In the genomic region with DNA sequence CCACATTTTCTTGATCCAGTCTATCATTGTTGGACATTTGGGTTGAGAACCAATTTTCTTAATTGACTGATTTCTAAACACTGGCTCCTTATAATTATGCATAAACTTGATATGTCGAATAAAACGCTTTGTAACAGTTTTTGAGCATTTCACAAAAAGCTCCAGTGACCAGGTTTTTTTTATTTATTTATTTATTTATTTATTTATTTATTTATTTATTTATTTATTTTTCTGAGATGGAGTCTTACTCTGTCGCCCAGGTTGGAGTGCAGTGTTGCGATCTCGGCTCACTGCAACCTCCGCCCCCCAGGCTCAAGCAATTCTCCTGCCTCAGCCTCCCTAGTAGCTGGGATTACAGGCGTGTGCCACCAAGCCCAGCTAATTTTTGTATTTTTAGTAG, we compare ENCODE assay signal across 2 cellular contexts.
DNase-seq lines count a peak whose midpoint lies in the region; ATAC-seq, FAIRE-seq and TF ChIP-seq lines count a peak whose summit lies in the region.
"Not testable (repeated sequence)": the region's sequence is repeated elsewhere in the genome, so short reads cannot be mapped to it uniquely, and the experiment has no call there.

No MANE protein-coding gene starts in this region.

- 91% methylated on average over 7 of the region's 7 CpGs for WGBS in A549 (ENCODE audit: missing lambda C conversion rate)

- H3K4me2 ChIP-seq in A549, result not testable (repeated sequence)

- POLR2A ChIA-PET in A549 (lab: Yijun Ruan, JAX); HEK293 (lab: Yijun Ruan, JAX): not testable (repeated sequence)

- TF ChIP-seq CTCF in A549 (IDR thresholded peaks at IDR 0.05); HEK293 (tag by site-specific recombination; IDR thresholded peaks at IDR 0.05): not testable (repeated sequence)

- not testable (repeated sequence) for TF ChIP-seq POLR2A in A549 (IDR thresholded peaks at IDR 0.05; ENCODE audit: low read length)

- H3K36me3 ChIP-seq in HEK293 (ENCODE audit: control insufficient read depth in 2 of 2, insufficient read depth in 1 of 2, low read length in 2 of 2), result not testable (repeated sequence)

- H3K4me3 ChIP-seq in A549; HEK293 (ENCODE audit: low read depth, low read length): not testable (repeated sequence)

- not testable (repeated sequence) for TF ChIP-seq EP300 in A549 (IDR thresholded peaks at IDR 0.05)

- not testable (repeated sequence) for FAIRE-seq in A549 (lab: Jason Lieb, UNC)

- CTCF ChIA-PET in A549 (lab: Yijun Ruan, JAX), result interaction anchor here (1.7 kb wide), 1 partner anchor 16 kb away, joined by 4 read pairs; no protein-coding TSS in a partner anchor
- CTCF ChIA-PET in HEK293 (lab: Yijun Ruan, JAX), result not testable (repeated sequence)

- ATAC-seq in A549, result not testable (repeated sequence)

- DNase-seq in A549 (ENCODE audit: low read depth in 1 of 2, low spot score in 1 of 2), result not testable (repeated sequence)

- TF ChIP-seq RAD21 in A549 (conservative IDR thresholded peaks at IDR 0.05 in 1 of 2, IDR thresholded peaks at IDR 0.05 in 1 of 2), result not testable (repeated sequence)

- not testable (repeated sequence) for H3K4me1 ChIP-seq in A549; HEK293 (ENCODE audit: control insufficient read depth, insufficient read depth, low read length)

- H3K9me3 ChIP-seq in A549; HEK293 (ENCODE audit: control insufficient read depth, insufficient read depth, low read depth, low read length): not testable (repeated sequence)

- H3K27ac ChIP-seq in A549; HEK293 (ENCODE audit: extremely low read depth, low read depth, low read length): not testable (repeated sequence)

TF ChIP-seq in A549, 52 proteins besides CTCF, POLR2A, EP300 and RAD21:
- peak; percentile 41; the same call in 1 of the 2 replicates for TF ChIP-seq ZC3H11A (IDR thresholded peaks at IDR 0.05)

TF ChIP-seq in HEK293, 187 proteins besides CTCF, POLR2A, EP300 and RAD21 (continues in another document):
- TF ChIP-seq ZNF654 (tag by site-specific recombination; IDR thresholded peaks at IDR 0.05; ENCODE audit: low read depth) (peak; percentile 28; the same call in 1 of the 2 replicates), REST (tag by site-specific recombination; IDR thresholded peaks at IDR 0.05) (peak; percentile 38; the same call in 1 of the 2 replicates), ZNF394 (tag by site-specific recombination; IDR thresholded peaks at IDR 0.05; ENCODE audit: borderline replicate concordance) (peak; percentile 79; the same call in 1 of the 2 replicates), ZBTB11 (tag by site-specific recombination; conservative IDR thresholded peaks at IDR 0.05; ENCODE audit: low read depth) (peak; percentile 67), ZBTB21 (tag by site-specific recombination; IDR thresholded peaks at IDR 0.05) (0 out of 2 replicates have a peak, but pooled peaks have one; percentile 28), ZNF555 (tag by site-specific recombination; conservative IDR thresholded peaks at IDR 0.05) (peak; percentile 69), ZBTB8A (tag by site-specific recombination; IDR thresholded peaks at IDR 0.05) (peak; percentile 30; the same call in 1 of the 2 replicates), ZNF426 (tag by site-specific recombination; IDR thresholded peaks at IDR 0.05) (peak; percentile 72), ZFP37 (tag by site-specific recombination; IDR thresholded peaks at IDR 0.05) (0 out of 2 replicates have a peak, but pooled peaks have one; percentile 35), ZNF140 (tag by site-specific recombination; IDR thresholded peaks at IDR 0.05) (peak; percentile 28; the same call in 1 of the 2 replicates), ZNF664 (tag by site-specific recombination; IDR thresholded peaks at IDR 0.05) (0 out of 2 replicates have a peak, but pooled peaks have one; percentile 23), ZNF292 (tag by site-specific recombination; IDR thresholded peaks at IDR 0.05; ENCODE audit: borderline replicate concordance, low read depth) (0 out of 2 replicates have a peak, but pooled peaks have one; percentile 17)
- TF ChIP-seq, protein P1, sequence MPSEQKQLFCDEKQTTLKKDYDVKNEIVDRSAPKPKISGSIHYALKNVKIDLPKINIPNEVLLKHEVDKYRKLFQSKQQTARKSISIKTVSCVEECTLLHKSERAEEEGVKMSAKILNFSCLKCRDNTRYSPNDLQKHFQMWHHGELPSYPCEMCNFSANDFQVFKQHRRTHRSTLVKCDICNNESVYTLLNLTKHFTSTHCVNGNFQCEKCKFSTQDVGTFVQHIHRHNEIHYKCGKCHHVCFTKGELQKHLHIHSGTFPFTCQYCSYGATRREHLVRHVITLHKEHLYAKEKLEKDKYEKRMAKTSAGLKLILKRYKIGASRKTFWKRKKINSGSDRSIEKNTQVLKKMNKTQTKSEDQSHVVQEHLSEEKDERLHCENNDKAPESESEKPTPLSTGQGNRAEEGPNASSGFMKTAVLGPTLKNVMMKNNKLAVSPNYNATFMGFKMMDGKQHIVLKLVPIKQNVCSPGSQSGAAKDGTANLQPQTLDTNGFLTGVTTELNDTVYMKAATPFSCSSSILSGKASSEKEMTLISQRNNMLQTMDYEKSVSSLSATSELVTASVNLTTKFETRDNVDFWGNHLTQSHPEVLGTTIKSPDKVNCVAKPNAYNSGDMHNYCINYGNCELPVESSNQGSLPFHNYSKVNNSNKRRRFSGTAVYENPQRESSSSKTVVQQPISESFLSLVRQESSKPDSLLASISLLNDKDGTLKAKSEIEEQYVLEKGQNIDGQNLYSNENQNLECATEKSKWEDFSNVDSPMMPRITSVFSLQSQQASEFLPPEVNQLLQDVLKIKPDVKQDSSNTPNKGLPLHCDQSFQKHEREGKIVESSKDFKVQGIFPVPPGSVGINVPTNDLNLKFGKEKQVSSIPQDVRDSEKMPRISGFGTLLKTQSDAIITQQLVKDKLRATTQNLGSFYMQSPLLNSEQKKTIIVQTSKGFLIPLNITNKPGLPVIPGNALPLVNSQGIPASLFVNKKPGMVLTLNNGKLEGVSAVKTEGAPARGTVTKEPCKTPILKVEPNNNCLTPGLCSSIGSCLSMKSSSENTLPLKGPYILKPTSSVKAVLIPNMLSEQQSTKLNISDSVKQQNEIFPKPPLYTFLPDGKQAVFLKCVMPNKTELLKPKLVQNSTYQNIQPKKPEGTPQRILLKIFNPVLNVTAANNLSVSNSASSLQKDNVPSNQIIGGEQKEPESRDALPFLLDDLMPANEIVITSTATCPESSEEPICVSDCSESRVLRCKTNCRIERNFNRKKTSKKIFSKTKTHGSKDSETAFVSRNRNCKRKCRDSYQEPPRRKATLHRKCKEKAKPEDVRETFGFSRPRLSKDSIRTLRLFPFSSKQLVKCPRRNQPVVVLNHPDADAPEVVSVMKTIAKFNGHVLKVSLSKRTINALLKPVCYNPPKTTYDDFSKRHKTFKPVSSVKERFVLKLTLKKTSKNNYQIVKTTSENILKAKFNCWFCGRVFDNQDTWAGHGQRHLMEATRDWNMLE (tag by site-specific recombination; conservative IDR thresholded peaks at IDR 0.05; ENCODE audit: low read depth), result peak; percentile 78
